Comparison of ENCODE assay signal across 8 cellular contexts in genomic region chr16:1152651-1153259, GRCh38. TPM values are rescaled to one million over a fixed set of nuclear protein-coding genes. Genes with fewer than 3 reads are reported as not detected.
DNase-seq lines count a peak whose midpoint lies in the region; ATAC-seq and TF ChIP-seq lines count a peak whose summit lies in the region.

TSS of gene CACNA1H (plus strand) at chr16:1153106. CDS start at chr16:1153738, 632 bp downstream.

- peaks cover 34% of the 10 kb centered on the region for H3K4me1 ChIP-seq in Panc1 (ENCODE audit: control insufficient read depth, insufficient read depth, low read length)

- TF ChIP-seq CTCF in AG09319 (IDR thresholded peaks at IDR 0.05; ENCODE audit: low read depth, low read length) (peak; percentile 14), Panc1 (IDR thresholded peaks at IDR 0.05) (no peak; the same call in 1 of the 2 replicates)

- in situ Hi-C loops in Panc1 (cut with HindIII; ENCODE audit: low pct_unique_long_range_greater_than_20kb, low sequenced_read_pairs), result no loop called here

- DNase-seq in AG09319 (ENCODE audit: extremely low read depth, low read depth), result no peak
- no peak for DNase-seq in Panc1 (ENCODE audit: low read depth, low spot score)
- DNase-seq in activated naive CD4-positive, alpha-beta T cell treated with anti-CD3 and anti-CD28 coated beads, Interleukin-2, amount 50 U/mL, for 16 hours, result peak; percentile 73
- DNase-seq in left lobe of liver (ENCODE audit: low spot score), result no peak
- DNase-seq in stimulated activated CD4-positive, alpha-beta T cell treated with anti-CD3 and anti-CD28 coated beads, TNF-alpha, amount 100 ng/mL, for 48 hours (ENCODE audit: low read depth in 3 of 3), result peak in 2 of 3 donors; percentile 8 to 52

- no TSS peak for BruUV-seq in Panc1 (replicated peaks; lab: Mats Ljungman, UMichigan)

- H3K27me3 ChIP-seq in Panc1 (ENCODE audit: control insufficient read depth, insufficient read depth, low read length), result no peaks in the 10 kb centered on the region

- peak within 1 kb of the TSS; percentile 43 to 46 for H3K4me3 ChIP-seq in Panc1 (ENCODE audit: low read depth in 2 of 2, low read length in 2 of 2)

- intact Hi-C loops in Panc1 (cut with micrococcal nuclease; ENCODE audit: unreplicated experiment), result no loop called here

- CTCF ChIA-PET in Panc1 (lab: Charles Lee), result no interaction called here

- H3K9me3 ChIP-seq in Panc1 (ENCODE audit: control insufficient read depth, insufficient read depth, low read depth, low read length), result no peaks in the 10 kb centered on the region

- H3K36me3 ChIP-seq in Panc1 (ENCODE audit: control insufficient read depth, insufficient read depth, low read length), result no peaks in the 10 kb centered on the region

- POLR2A ChIA-PET in Panc1 (lab: Charles Lee), result no interaction called here

- peak; percentile 48 for ATAC-seq in Panc1
- ATAC-seq in left lobe of liver, result peak; percentile 57
- no peak for ATAC-seq in GM21526 (IDR thresholded peaks at IDR 0.05; ENCODE audit: low FRiP score, unreplicated experiment)
- no peak for ATAC-seq in HG03571 (IDR thresholded peaks at IDR 0.05; ENCODE audit: unreplicated experiment)
- ATAC-seq in GM18502 (IDR thresholded peaks at IDR 0.05; ENCODE audit: poor library complexity, unreplicated experiment), result no peak

- H3K27ac ChIP-seq in Panc1 (ENCODE audit: low read length), result peak within 1 kb of the TSS; percentile 59

RNA-seq across cellular contexts. Expression of gene CACNA1H, which starts in this region (rescaled TPM):
- total RNA-seq in Panc1 (2021; ENCODE audit: unreplicated experiment) (31.1 TPM), left lobe of liver (4.2 TPM)
- 40.3 TPM for polyA plus RNA-seq in Panc1 (2012; ENCODE audit: insufficient read length)

Comparison
In these comparisons a context has a peak if more than half of its experiments do, and no peak if none do; other contexts are left out.
1. DNase-seq: peak in activated naive CD4-positive, alpha-beta T cell treated with anti-CD3 and anti-CD28 coated beads, Interleukin-2, amount 50 U/mL, for 16 hours (single experiment) and stimulated activated CD4-positive, alpha-beta T cell treated with anti-CD3 and anti-CD28 coated beads, TNF-alpha, amount 100 ng/mL, for 48 hours (2 of 3); none in AG09319 (single experiment), Panc1 (single experiment) and left lobe of liver (single experiment).
2. ATAC-seq: peak in Panc1 (single experiment) and left lobe of liver (single experiment); none in GM21526 (single experiment), HG03571 (single experiment) and GM18502 (single experiment).